ENCODE assay signal across 1 cellular context in the genomic region with DNA sequence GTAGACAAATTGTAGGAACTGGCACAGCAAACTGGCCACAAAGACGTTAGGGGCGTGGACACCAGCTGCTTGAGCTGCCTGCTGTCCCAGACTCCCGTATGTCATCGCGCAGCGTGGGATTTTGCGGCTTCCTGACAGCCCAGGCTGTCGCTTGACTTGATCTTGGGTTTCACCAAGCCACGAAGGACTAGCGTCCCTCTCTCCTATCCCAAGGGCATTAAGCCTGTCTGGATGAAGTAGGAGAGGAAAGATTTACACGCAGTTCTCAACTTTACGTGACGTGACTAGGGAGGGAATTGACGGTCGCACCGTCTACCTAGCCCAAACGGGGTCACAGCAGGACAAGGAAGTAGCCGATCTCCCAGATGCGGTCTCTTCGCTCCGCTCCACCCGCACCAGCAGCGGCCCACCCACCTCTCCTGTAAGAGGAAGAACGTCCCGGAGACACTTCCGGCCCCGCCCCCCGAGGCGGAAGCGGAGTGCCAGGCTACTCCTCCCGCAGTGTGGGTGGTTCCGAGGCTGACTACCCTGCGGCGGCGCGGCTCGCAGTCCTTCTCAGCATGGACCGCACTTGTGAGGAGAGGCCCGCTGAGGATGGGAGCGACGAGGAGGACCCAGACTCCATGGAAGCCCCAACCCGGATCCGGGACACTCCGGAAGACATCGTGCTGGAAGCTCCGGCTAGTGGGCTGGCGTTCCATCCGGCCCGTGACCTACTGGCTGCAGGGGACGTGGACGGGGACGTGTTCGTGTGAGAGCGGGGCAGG.
A peak's percentile ranks its signal among the peaks of the same experiment; 100 is the strongest.
TF ChIP-seq lines count a peak whose summit lies in the region.

A gene with protein sequence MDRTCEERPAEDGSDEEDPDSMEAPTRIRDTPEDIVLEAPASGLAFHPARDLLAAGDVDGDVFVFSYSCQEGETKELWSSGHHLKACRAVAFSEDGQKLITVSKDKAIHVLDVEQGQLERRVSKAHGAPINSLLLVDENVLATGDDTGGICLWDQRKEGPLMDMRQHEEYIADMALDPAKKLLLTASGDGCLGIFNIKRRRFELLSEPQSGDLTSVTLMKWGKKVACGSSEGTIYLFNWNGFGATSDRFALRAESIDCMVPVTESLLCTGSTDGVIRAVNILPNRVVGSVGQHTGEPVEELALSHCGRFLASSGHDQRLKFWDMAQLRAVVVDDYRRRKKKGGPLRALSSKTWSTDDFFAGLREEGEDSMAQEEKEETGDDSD (plus strand): TSS at position 552 of the 767 bp plus-strand sequence. CDS start 9 bp downstream, at position 561.

TF ChIP-seq in HepG2, 621 proteins besides CTCF, POLR2A, EP300 and RAD21 (continued from another document):
- TF ChIP-seq FOXK1 (CRISPR knock-in tag; IDR thresholded peaks at IDR 0.05; ENCODE audit: borderline replicate concordance, low read depth) (peak; percentile 55; the same call in 1 of the 2 replicates), FOSL2 (CRISPR knock-in tag; IDR thresholded peaks at IDR 0.05) (peak; percentile 37; the same call in 1 of the 2 replicates), ARNT2 (CRISPR knock-in tag; IDR thresholded peaks at IDR 0.05; ENCODE audit: low read depth) (peak; percentile 40; the same call in 1 of the 2 replicates), ZNF850 (CRISPR knock-in tag; conservative IDR thresholded peaks at IDR 0.05) (no peak), CREB1 (IDR thresholded peaks at IDR 0.05) (peak; percentile 39; the same call in 1 of the 2 replicates), CREB1 (CRISPR knock-in tag; IDR thresholded peaks at IDR 0.05) (no peak; the same call in 1 of the 2 replicates), EHMT2 (IDR thresholded peaks at IDR 0.05; ENCODE audit: borderline replicate concordance, low read depth, low read length) (no peak), TGIF2 (CRISPR knock-in tag; IDR thresholded peaks at IDR 0.05) (peak; percentile 28; the same call in 1 of the 2 replicates), SMAD3 (CRISPR knock-in tag; IDR thresholded peaks at IDR 0.05) (peak; percentile 62; the same call in 1 of the 2 replicates), SIN3B (IDR thresholded peaks at IDR 0.05; ENCODE audit: low read length) (no peak; the same call in 1 of the 2 replicates), MXD4 (CRISPR knock-in tag; IDR thresholded peaks at IDR 0.05) (peak; percentile 88), ZC3H13 (CRISPR knock-in tag; IDR thresholded peaks at IDR 0.05) (peak; percentile 84), MTF2 (CRISPR knock-in tag; IDR thresholded peaks at IDR 0.05; ENCODE audit: borderline replicate concordance) (no peak)
- TF ChIP-seq, protein P1, sequence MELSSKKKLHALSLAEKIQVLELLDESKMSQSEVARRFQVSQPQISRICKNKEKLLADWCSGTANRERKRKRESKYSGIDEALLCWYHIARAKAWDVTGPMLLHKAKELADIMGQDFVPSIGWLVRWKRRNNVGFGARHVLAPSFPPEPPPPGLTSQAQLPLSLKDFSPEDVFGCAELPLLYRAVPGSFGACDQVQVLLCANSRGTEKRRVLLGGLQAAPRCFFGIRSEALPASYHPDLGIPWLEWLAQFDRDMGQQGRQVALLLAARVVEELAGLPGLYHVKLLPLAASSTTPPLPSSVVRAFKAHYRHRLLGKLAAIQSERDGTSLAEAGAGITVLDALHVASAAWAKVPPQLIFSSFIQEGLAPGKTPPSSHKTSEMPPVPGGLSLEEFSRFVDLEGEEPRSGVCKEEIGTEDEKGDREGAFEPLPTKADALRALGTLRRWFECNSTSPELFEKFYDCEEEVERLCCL (CRISPR knock-in tag; IDR thresholded peaks at IDR 0.05; ENCODE audit: borderline replicate concordance) = peak; percentile 42; the same call in 1 of the 2 replicates
- TF ChIP-seq, protein P2, sequence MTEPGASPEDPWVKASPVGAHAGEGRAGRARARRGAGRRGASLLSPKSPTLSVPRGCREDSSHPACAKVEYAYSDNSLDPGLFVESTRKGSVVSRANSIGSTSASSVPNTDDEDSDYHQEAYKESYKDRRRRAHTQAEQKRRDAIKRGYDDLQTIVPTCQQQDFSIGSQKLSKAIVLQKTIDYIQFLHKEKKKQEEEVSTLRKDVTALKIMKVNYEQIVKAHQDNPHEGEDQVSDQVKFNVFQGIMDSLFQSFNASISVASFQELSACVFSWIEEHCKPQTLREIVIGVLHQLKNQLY (CRISPR knock-in tag; IDR thresholded peaks at IDR 0.05) = peak; percentile 8; the same call in 1 of the 2 replicates
- TF ChIP-seq, protein P3, sequence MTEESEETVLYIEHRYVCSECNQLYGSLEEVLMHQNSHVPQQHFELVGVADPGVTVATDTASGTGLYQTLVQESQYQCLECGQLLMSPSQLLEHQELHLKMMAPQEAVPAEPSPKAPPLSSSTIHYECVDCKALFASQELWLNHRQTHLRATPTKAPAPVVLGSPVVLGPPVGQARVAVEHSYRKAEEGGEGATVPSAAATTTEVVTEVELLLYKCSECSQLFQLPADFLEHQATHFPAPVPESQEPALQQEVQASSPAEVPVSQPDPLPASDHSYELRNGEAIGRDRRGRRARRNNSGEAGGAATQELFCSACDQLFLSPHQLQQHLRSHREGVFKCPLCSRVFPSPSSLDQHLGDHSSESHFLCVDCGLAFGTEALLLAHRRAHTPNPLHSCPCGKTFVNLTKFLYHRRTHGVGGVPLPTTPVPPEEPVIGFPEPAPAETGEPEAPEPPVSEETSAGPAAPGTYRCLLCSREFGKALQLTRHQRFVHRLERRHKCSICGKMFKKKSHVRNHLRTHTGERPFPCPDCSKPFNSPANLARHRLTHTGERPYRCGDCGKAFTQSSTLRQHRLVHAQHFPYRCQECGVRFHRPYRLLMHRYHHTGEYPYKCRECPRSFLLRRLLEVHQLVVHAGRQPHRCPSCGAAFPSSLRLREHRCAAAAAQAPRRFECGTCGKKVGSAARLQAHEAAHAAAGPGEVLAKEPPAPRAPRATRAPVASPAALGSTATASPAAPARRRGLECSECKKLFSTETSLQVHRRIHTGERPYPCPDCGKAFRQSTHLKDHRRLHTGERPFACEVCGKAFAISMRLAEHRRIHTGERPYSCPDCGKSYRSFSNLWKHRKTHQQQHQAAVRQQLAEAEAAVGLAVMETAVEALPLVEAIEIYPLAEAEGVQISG (CRISPR knock-in tag; IDR thresholded peaks at IDR 0.05) = peak; percentile 97
